1 cellular context compared by ENCODE assay signal in genomic region chr2:113229795-113230194, GRCh38.
TF ChIP-seq lines count a peak whose summit lies in the region.

No MANE protein-coding gene starts in this region.

TF ChIP-seq in IMR-90, 13 proteins besides CTCF, POLR2A, EP300 and RAD21:
- no peak for TF ChIP-seq RFX5 (IDR thresholded peaks at IDR 0.05; ENCODE audit: low read depth, low read length)
